1 cellular context compared by ENCODE assay signal in the genomic region with DNA sequence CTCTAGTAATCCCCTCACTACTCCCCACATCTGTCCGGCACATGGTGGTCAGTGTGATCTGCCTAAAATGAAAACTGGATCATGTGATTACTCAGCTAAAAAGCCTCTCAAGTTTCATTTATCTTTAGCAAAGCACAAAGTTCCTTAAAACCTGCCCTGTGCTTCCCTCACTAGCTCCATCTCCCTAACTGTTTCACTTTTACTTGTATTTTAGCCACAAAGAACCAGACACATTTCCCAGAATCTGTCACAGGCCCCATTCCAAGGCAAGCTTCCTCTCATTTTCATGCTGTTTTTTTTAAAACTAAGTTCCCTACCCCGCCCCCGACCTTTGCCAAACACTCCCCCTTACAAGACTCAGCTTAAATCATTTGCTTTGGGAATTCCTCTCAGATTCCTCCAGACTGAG.
TF ChIP-seq lines count a peak whose summit lies in the region.

No MANE protein-coding gene starts in this region.

TF ChIP-seq in K562, 482 proteins besides CTCF, POLR2A, EP300 and RAD21 (continued from another document):
- TF ChIP-seq, protein P1, sequence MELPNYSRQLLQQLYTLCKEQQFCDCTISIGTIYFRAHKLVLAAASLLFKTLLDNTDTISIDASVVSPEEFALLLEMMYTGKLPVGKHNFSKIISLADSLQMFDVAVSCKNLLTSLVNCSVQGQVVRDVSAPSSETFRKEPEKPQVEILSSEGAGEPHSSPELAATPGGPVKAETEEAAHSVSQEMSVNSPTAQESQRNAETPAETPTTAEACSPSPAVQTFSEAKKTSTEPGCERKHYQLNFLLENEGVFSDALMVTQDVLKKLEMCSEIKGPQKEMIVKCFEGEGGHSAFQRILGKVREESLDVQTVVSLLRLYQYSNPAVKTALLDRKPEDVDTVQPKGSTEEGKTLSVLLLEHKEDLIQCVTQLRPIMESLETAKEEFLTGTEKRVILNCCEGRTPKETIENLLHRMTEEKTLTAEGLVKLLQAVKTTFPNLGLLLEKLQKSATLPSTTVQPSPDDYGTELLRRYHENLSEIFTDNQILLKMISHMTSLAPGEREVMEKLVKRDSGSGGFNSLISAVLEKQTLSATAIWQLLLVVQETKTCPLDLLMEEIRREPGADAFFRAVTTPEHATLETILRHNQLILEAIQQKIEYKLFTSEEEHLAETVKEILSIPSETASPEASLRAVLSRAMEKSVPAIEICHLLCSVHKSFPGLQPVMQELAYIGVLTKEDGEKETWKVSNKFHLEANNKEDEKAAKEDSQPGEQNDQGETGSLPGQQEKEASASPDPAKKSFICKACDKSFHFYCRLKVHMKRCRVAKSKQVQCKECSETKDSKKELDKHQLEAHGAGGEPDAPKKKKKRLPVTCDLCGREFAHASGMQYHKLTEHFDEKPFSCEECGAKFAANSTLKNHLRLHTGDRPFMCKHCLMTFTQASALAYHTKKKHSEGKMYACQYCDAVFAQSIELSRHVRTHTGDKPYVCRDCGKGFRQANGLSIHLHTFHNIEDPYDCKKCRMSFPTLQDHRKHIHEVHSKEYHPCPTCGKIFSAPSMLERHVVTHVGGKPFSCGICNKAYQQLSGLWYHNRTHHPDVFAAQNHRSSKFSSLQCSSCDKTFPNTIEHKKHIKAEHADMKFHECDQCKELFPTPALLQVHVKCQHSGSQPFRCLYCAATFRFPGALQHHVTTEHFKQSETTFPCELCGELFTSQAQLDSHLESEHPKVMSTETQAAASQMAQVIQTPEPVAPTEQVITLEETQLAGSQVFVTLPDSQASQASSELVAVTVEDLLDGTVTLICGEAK (IDR thresholded peaks at IDR 0.05) = no peak
- TF ChIP-seq, protein P1 (CRISPR knock-in tag; IDR thresholded peaks at IDR 0.05) = no peak
- TF ChIP-seq WHSC1 (IDR thresholded peaks at IDR 0.05; ENCODE audit: low read length) (no peak), FOXA1 (IDR thresholded peaks at IDR 0.05; ENCODE audit: borderline replicate concordance) (no peak), ZFPM2 (CRISPR knock-in tag; IDR thresholded peaks at IDR 0.05) (no peak), RBM14 (IDR thresholded peaks at IDR 0.05; ENCODE audit: borderline replicate concordance, insufficient read depth, low read depth, low read length) (no peak), ZNF449 (CRISPR knock-in tag; IDR thresholded peaks at IDR 0.05) (no peak), PML (IDR thresholded peaks at IDR 0.05; ENCODE audit: low read length) (no peak), CHCHD3 (CRISPR knock-in tag; IDR thresholded peaks at IDR 0.05) (no peak), CHD1 (IDR thresholded peaks at IDR 0.05; ENCODE audit: low read length) (no peak)
- TF ChIP-seq, protein P2, sequence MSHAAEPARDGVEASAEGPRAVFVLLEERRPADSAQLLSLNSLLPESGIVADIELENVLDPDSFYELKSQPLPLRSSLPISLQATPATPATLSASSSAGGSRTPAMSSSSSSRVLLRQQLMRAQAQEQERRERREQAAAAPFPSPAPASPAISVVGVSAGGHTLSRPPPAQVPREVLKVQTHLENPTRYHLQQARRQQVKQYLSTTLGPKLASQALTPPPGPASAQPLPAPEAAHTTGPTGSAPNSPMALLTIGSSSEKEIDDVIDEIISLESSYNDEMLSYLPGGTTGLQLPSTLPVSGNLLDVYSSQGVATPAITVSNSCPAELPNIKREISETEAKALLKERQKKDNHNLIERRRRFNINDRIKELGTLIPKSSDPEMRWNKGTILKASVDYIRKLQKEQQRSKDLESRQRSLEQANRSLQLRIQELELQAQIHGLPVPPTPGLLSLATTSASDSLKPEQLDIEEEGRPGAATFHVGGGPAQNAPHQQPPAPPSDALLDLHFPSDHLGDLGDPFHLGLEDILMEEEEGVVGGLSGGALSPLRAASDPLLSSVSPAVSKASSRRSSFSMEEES (CRISPR knock-in tag; IDR thresholded peaks at IDR 0.05) = peak; percentile 87
- TF ChIP-seq, protein P3, sequence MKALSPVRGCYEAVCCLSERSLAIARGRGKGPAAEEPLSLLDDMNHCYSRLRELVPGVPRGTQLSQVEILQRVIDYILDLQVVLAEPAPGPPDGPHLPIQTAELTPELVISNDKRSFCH (CRISPR knock-in tag; IDR thresholded peaks at IDR 0.05) = no peak
- TF ChIP-seq, protein P3 (tag; IDR thresholded peaks at IDR 0.05) = no peak
TF ChIP-seq in K562: peak in this region for 22.
